ENCODE assay signal across 1 cellular context in the genomic region with DNA sequence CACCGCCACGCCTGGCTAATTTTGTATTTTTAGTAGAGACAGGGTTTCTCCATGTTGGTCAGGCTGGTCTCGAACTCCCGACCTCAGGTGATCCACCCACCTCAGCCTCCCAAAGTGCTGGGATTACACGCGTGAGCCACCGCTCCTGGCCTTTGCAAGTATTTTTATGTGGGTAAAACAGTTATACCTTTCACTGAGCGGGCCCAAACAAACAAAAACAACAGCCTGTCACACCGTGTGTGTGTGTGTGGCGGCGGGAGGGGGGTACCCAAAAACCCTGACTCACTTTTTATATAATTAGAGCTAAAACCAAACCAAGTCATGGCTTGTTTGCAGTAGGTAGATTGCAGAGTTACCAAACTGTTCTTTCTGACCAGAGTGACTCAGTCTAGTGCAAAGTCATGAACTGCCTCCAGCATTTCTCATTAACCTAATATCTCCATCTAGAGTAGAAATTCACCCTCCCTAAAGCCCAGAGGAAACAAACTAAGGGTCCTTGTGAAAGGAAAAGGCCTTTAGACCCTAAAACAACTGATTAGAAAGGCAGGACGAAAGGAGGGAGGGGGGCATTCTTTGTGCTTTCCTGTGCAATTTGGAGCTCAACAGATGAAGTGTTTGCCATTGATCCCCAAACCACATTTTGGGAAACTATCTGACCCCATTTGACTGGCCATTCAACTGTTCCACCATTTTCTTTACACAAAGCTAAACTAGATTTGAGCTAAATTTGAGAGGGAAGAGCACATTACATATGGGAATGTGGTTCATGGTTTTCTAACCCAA.
TF ChIP-seq lines count a peak whose summit lies in the region.

No MANE protein-coding gene starts in this region.

TF ChIP-seq in HepG2, 621 proteins besides CTCF, POLR2A, EP300 and RAD21 (continued from another document):
- TF ChIP-seq, protein P1, sequence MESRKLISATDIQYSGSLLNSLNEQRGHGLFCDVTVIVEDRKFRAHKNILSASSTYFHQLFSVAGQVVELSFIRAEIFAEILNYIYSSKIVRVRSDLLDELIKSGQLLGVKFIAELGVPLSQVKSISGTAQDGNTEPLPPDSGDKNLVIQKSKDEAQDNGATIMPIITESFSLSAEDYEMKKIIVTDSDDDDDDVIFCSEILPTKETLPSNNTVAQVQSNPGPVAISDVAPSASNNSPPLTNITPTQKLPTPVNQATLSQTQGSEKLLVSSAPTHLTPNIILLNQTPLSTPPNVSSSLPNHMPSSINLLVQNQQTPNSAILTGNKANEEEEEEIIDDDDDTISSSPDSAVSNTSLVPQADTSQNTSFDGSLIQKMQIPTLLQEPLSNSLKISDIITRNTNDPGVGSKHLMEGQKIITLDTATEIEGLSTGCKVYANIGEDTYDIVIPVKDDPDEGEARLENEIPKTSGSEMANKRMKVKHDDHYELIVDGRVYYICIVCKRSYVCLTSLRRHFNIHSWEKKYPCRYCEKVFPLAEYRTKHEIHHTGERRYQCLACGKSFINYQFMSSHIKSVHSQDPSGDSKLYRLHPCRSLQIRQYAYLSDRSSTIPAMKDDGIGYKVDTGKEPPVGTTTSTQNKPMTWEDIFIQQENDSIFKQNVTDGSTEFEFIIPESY (CRISPR knock-in tag; IDR thresholded peaks at IDR 0.05) = peak; percentile 59
